ENCODE assay signal across 23 cellular contexts in the genomic region with DNA sequence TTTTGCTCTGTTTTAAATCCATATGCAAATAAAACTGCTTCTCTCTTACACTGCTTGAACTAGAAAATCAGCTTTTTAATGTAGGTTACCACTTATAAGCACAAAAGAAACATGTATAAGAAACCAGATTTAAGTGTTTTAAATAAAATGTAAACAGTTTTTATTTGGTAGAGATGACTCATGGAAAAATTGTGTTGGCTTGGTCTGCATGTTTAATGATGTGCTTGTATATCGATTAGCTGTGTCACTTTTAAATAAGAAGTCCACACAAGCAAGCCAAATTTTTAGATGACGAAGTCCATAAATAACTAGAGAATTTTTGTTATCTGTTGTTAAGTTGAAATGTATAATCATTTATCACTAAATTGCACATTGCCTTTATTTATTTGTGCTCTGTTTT.
DNase-seq lines count a peak whose midpoint lies in the region; ATAC-seq, FAIRE-seq and TF ChIP-seq lines count a peak whose summit lies in the region.
"Had no signal": no experiment of that assay in that cellular context is flagged by ENCODE, and none has a peak within 500 bp of the region (broad histone marks: within the 10 kb centered on the region; RNA-seq: fewer than 3 reads in every experiment).

No MANE protein-coding gene starts in this region.

- H3K79me2 ChIP-seq in GM23248 (ENCODE audit: insufficient read depth) (no peaks in the 10 kb centered on the region), PC-3 (ENCODE audit: low read length) (no peaks in the 10 kb centered on the region)

- CTCF ChIA-PET in PC-3 (lab: Charles Lee), result no interaction called here

- POLR2A ChIA-PET in PC-3 (lab: Charles Lee; ENCODE audit: unreplicated experiment), result no interaction called here

- H3F3A ChIP-seq in GM23248 (ENCODE audit: insufficient read depth) (peaks cover 58% of the 10 kb centered on the region), PC-3 (ENCODE audit: low read length, unreplicated experiment) (no peaks in the 10 kb centered on the region)

- ATAC-seq in PC-3 (peak; percentile 37; the same call in 1 of the 2 replicates), Right ventricle myocardium inferior (no peak)
- ATAC-seq: activated CD8-positive, alpha-beta T cell treated with anti-CD3 and anti-CD28 coated beads for 36 hours; left lung; Panc1; right cardiac atrium had no signal

- H3K36me3 ChIP-seq in GM23248 (ENCODE audit: low read depth) (no peaks in the 10 kb centered on the region), PC-3 (ENCODE audit: low read depth, low read length) (no peaks in the 10 kb centered on the region), small intestine (ENCODE audit: control insufficient read depth in 2 of 2, insufficient read depth in 2 of 2, low read length in 2 of 2) (no peaks in the 10 kb centered on the region)
- H3K36me3 ChIP-seq: left lung had no signal

- peak overlapping the region; percentile 9 for H3K4me3 ChIP-seq in GM23248
- H3K4me3 ChIP-seq in PC-3 (ENCODE audit: low read length), result no peak overlapping the region
- H3K4me3 ChIP-seq in small intestine (ENCODE audit: low read depth in 1 of 2, low read length in 2 of 2), result no peak overlapping the region
- H3K4me3 ChIP-seq: left lung, stomach, tibial nerve had no signal

- intact Hi-C loops in PC-3 (cut with micrococcal nuclease), result no loop called here
- intact Hi-C loops in Right ventricle myocardium inferior (cut with DNase I), result no loop called here

- DNase-seq in GM23248 (peak; percentile 48), PC-3 (peak; percentile 26), iris pigment epithelial cell (ENCODE audit: low read depth) (peak; percentile 51), small intestine (no peak), Right ventricle myocardium inferior (ENCODE audit: missing footprints) (no peak), C1 segment of cervical spinal cord (lab: John Stamatoyannopoulos, UW) (no peak)
- no peak for DNase-seq in central memory CD4-positive, alpha-beta T cell
- DNase-seq: activated CD8-positive, alpha-beta memory T cell treated with anti-CD3 and anti-CD28 coated beads, Interleukin-2, amount 50 U/mL, for 48 hours; activated CD8-positive, alpha-beta T cell treated with anti-CD3 and anti-CD28 coated beads for 36 hours; activated naive CD4-positive, alpha-beta T cell treated with anti-CD3 and anti-CD28 coated beads, Interleukin-2, amount 10 ng/mL, durations not matched to agents 7 days and 5 days; DMS79 treated with DMSO at 0.1 percent for 48 hours; Karpas-422; left lung; mesendoderm; NCI-H1417 treated with DMSO at 0.1 percent for 48 hours; NCI-H345; right cardiac atrium; SHP77 treated with DMSO at 0.1 percent for 48 hours; stimulated activated CD4-positive, alpha-beta T cell treated with anti-CD3 and anti-CD28 coated beads, Interleukin-4, amount 100 ng/mL, for 1 hour; stomach; SW 1271 had no signal

- in situ Hi-C loops in GM23248 (cut with MboI), result no loop called here

- no TSS peak for BruUV-seq in PC-3 (replicated peaks; lab: Mats Ljungman, UMichigan)

- no peak for TF ChIP-seq CTCF in PC-3 (conservative IDR thresholded peaks at IDR 0.05; ENCODE audit: low read depth, low read length)

- H3K9me2 ChIP-seq in GM23248 (ENCODE audit: insufficient read depth), result no peaks in the 10 kb centered on the region
- H3K9me2 ChIP-seq in PC-3 (replicated peaks; ENCODE audit: low read length), result no peaks in the 10 kb centered on the region

- H3K27ac ChIP-seq in GM23248, result peak overlapping the region; percentile 37
- H3K27ac ChIP-seq in PC-3 (ENCODE audit: low read length), result no peak overlapping the region
- H3K27ac ChIP-seq in small intestine (ENCODE audit: low read depth in 1 of 2, low read length in 1 of 2), result no peak overlapping the region
- H3K27ac ChIP-seq: stomach, tibial nerve had no signal

- no peaks in the 10 kb centered on the region for H3K27me3 ChIP-seq in GM23248 (replicated peaks; ENCODE audit: insufficient read depth)
- H3K27me3 ChIP-seq in PC-3 (ENCODE audit: low read length), result no peaks in the 10 kb centered on the region
- H3K27me3 ChIP-seq in small intestine (ENCODE audit: control insufficient read depth in 2 of 2, insufficient read depth in 2 of 2, low read length in 2 of 2), result no peaks in the 10 kb centered on the region
- H3K27me3 ChIP-seq: left lung, stomach, tibial nerve had no signal

- H3K9me3 ChIP-seq in GM23248 (ENCODE audit: low read depth) (no peaks in the 10 kb centered on the region), PC-3 (ENCODE audit: low read length) (no peaks in the 10 kb centered on the region), small intestine (ENCODE audit: control insufficient read depth, low read depth) (no peaks in the 10 kb centered on the region)
- H3K9me3 ChIP-seq: stomach had no signal

- H3K4me2 ChIP-seq in GM23248 (ENCODE audit: unreplicated experiment) (peak overlapping the region; percentile 53), PC-3 (ENCODE audit: low read length) (peak overlapping the region; percentile 4; the same call in 1 of the 2 replicates)

- H3K4me1 ChIP-seq in GM23248 (ENCODE audit: insufficient read depth) (peaks cover 54% of the 10 kb centered on the region), PC-3 (ENCODE audit: insufficient read depth, low read length) (peaks cover 27% of the 10 kb centered on the region), small intestine (ENCODE audit: control insufficient read depth in 2 of 2, insufficient read depth in 1 of 2, low read depth in 1 of 2, low read length in 1 of 2) (no peaks in the 10 kb centered on the region)
- H3K4me1 ChIP-seq: left lung, tibial nerve had no signal

- H2AFZ ChIP-seq in GM23248 (peak overlapping the region; percentile 40), PC-3 (ENCODE audit: low read length) (no peak overlapping the region)

- H3K9ac ChIP-seq in GM23248 (peak overlapping the region; percentile 28; the same call in 1 of the 2 replicates), PC-3 (ENCODE audit: low read length) (no peak overlapping the region)

- 23 to 26% methylated on average over 2 of the region's 2 CpGs for WGBS in GM23248 (ENCODE audit: low coverage in 1 of 2, low lambda C conversion rate in 2 of 2, missing lambda C conversion rate in 2 of 2), 2 experiments
- 63 to 92% (median 71%) methylated on average over 2 of the region's 2 CpGs for WGBS in small intestine, 3 donors

- peak; percentile 36 for FAIRE-seq in small intestine (lab: Jason Lieb, UNC)

- no peaks in the 10 kb centered on the region for H4K20me1 ChIP-seq in GM23248 (ENCODE audit: insufficient read depth)
- no peaks in the 10 kb centered on the region for H4K20me1 ChIP-seq in PC-3 (ENCODE audit: low read length)

Comparison
In these comparisons a context has a peak if more than half of its experiments do, and no peak if none do; other contexts are left out.
1. DNase-seq: peak in GM23248 (single experiment), PC-3 (single experiment) and iris pigment epithelial cell (single experiment); none in small intestine (single experiment), central memory CD4-positive, alpha-beta T cell (single experiment), Right ventricle myocardium inferior (single experiment) and C1 segment of cervical spinal cord (0 of 14).